ENCODE assay signal across 16 cellular contexts in genomic region chrX:72124540-72125201, GRCh38. TPM values are rescaled to one million over a fixed set of nuclear protein-coding genes. Genes with fewer than 3 reads are reported as not detected.
DNase-seq lines count a peak whose midpoint lies in the region; ATAC-seq and TF ChIP-seq lines count a peak whose summit lies in the region.
"Had no signal": no experiment of that assay in that cellular context is flagged by ENCODE, and none has a peak within 500 bp of the region (broad histone marks: within the 10 kb centered on the region; RNA-seq: fewer than 3 reads in every experiment).

No MANE protein-coding gene starts in this region.

- H3K4me1 Mint-ChIP-seq in mesothelial cell of epicardium, result peaks cover 79% of the 10 kb centered on the region

- peak overlapping the region; percentile 88 for H3K27ac Mint-ChIP-seq in mesothelial cell of epicardium
- H3K27ac Mint-ChIP-seq: activated naive CD8-positive, alpha-beta T cell; HFFc6 had no signal

- H3K4me1 ChIP-seq in HUES6 (ENCODE audit: control insufficient read depth, insufficient read depth, low read length) (peaks cover 53% of the 10 kb centered on the region), subcutaneous abdominal adipose tissue (ENCODE audit: control insufficient read depth in 5 of 5, insufficient read depth in 5 of 5, low read length in 5 of 5) (peaks cover 31 to 86% (median 71%) of the 10 kb centered on the region in 5 donors)

- TF ChIP-seq CTCF in coronary artery (IDR thresholded peaks at IDR 0.05) (no peak), mesothelial cell of epicardium (IDR thresholded peaks at IDR 0.05; ENCODE audit: unreplicated experiment) (no peak)

- peak; percentile 57 for DNase-seq in coronary artery (ENCODE audit: low spot score)
- DNase-seq in mesothelial cell of epicardium (ENCODE audit: low spot score in 2 of 2, unreplicated experiment in 2 of 2), result no peak
- DNase-seq in epidermal melanocyte (ENCODE audit: insufficient read length, low spot score), result no peak
- DNase-seq in GM19238 (ENCODE audit: insufficient read length, low spot score), result no peak
- DNase-seq: HFFc6, hippocampal formation, Karpas-422, left colon, NCI-H146 had no signal

- no peak overlapping the region for H3K4me3 ChIP-seq in HUES6 (ENCODE audit: low read depth, low read length)
- no peak overlapping the region for H3K4me3 ChIP-seq in coronary artery
- no peak overlapping the region for H3K4me3 ChIP-seq in subcutaneous abdominal adipose tissue (ENCODE audit: low read depth in 1 of 5, low read length in 5 of 5)
- H3K4me3 ChIP-seq: skin epidermis had no signal

- H3K9me3 ChIP-seq in HUES6 (ENCODE audit: control insufficient read depth, insufficient read depth, low read depth, low read length) (peaks cover 5% of the 10 kb centered on the region; the same call in 1 of the 2 replicates), subcutaneous abdominal adipose tissue (ENCODE audit: control insufficient read depth in 5 of 5, low read length in 5 of 5) (no peaks in the 10 kb centered on the region)

- no peak for ATAC-seq in GM19467 (IDR thresholded peaks at IDR 0.05; ENCODE audit: unreplicated experiment)
- ATAC-seq: left colon had no signal

- H3K27me3 Mint-ChIP-seq in mesothelial cell of epicardium (ENCODE audit: low read depth), result no peaks in the 10 kb centered on the region

- H3K4me3 Mint-ChIP-seq in mesothelial cell of epicardium, result no peak overlapping the region
- H3K4me3 Mint-ChIP-seq: activated naive CD8-positive, alpha-beta T cell; HFFc6 had no signal

- H3K27me3 ChIP-seq in HUES6 (ENCODE audit: control insufficient read depth, insufficient read depth, low read length), result peaks cover 25% of the 10 kb centered on the region
- H3K27me3 ChIP-seq in subcutaneous abdominal adipose tissue (ENCODE audit: control insufficient read depth in 5 of 5, insufficient read depth in 4 of 5, low read length in 5 of 5), result peaks cover 0 to 44% (median 8%) of the 10 kb centered on the region in 5 donors

- H3K27ac ChIP-seq in HUES6 (ENCODE audit: low read depth, low read length), result peak overlapping the region; percentile 69; the same call in 1 of the 2 replicates
- H3K27ac ChIP-seq in coronary artery, result peak overlapping the region; percentile 60 to 89
- peak overlapping the region; percentile 42 for H3K27ac ChIP-seq in subcutaneous abdominal adipose tissue (ENCODE audit: low read depth, low read length)
- H3K27ac ChIP-seq: C4-2B had no signal

- H3K9me3 Mint-ChIP-seq in mesothelial cell of epicardium, result peaks cover 24% of the 10 kb centered on the region
- H3K9me3 Mint-ChIP-seq: HFFc6 had no signal

- H3K36me3 Mint-ChIP-seq in mesothelial cell of epicardium, result peaks cover 6% of the 10 kb centered on the region
- H3K36me3 Mint-ChIP-seq: activated naive CD8-positive, alpha-beta T cell had no signal

- H3K36me3 ChIP-seq in HUES6 (ENCODE audit: control insufficient read depth, insufficient read depth, low read length) (no peaks in the 10 kb centered on the region), subcutaneous abdominal adipose tissue (ENCODE audit: control insufficient read depth in 5 of 5, insufficient read depth in 5 of 5, low read length in 5 of 5) (no peaks in the 10 kb centered on the region)

- no peak overlapping the region for H3K9ac ChIP-seq in HUES6 (ENCODE audit: low read length)
- no peak overlapping the region for H3K9ac ChIP-seq in subcutaneous abdominal adipose tissue (ENCODE audit: low read length in 5 of 5)

RNA-seq across cellular contexts. Expression of gene RTL5, which starts 7.0 kb away (rescaled TPM):
- total RNA-seq in mesothelial cell of epicardium, result 36.1 to 37.5 TPM (median 36.4 TPM) in 3 replicates
- total RNA-seq: OCI-LY7 had no signal

RNA-seq across cellular contexts. Expression of gene PIN4, which starts 56.9 kb away (rescaled TPM):
- total RNA-seq in mesothelial cell of epicardium, result 17.3 to 19.7 TPM (median 17.7 TPM) in 3 replicates
